Comparison of ENCODE assay signal across 1 cellular context in the genomic region with DNA sequence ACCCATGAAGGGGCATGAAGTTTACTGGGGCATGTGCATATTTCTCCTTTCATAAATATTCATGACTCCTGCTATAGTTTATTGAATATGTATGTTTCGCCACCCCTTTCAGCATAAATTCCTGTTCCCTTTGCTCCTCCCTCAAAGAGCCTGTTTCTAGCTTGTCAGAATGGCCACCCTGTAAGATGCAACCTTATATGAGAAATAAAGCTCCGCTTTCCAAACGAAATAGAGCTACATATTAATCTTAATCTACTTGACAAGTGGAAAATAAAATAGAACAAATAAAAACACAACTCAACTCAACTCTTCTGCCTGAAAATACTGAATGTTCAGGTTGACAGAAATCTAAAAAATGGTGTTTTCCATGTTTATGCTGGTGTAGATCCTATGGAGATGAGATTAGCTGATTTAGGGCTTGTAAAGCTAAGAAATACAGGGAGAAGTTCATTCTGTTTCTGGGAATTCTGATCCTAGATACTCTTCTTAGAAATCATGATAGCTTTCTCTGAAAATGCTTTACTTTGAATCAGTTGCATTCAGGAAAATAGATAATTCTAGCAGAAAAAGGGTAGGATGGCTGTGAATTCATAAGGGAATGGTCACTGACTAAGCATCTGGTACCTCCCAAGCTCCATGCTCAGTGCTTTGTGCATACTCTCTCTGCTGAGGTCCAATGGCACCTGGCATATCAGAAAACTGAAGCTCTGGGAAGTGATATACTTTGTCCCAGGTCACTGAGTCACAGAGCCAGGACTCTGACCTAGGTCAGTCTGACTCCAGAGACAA.
TF ChIP-seq lines count a peak whose summit lies in the region.

No MANE protein-coding gene starts in this region.

TF ChIP-seq in K562, 482 proteins besides CTCF, POLR2A, EP300 and RAD21 (continued from another document and continues in another):
- TF ChIP-seq CSDE1 (IDR thresholded peaks at IDR 0.05) (0 out of 4 replicates have a peak, but pooled peaks of 1 of the 2 experiments have one; percentile 33), JUND (IDR thresholded peaks at IDR 0.05; ENCODE audit: borderline replicate concordance, low read depth, low read length) (no peak), JUND (tag; IDR thresholded peaks at IDR 0.05; ENCODE audit: borderline replicate concordance, low read depth, low read length) (peak; percentile 53; the same call in 1 of the 3 replicates), NUFIP1 (IDR thresholded peaks at IDR 0.05; ENCODE audit: partially characterized antibody) (no peak), NFATC3 (IDR thresholded peaks at IDR 0.05) (no peak), ZNF197 (CRISPR knock-in tag; IDR thresholded peaks at IDR 0.05; ENCODE audit: low read depth) (peak; percentile 75; the same call in 1 of the 2 replicates), MED1 (CRISPR knock-in tag; IDR thresholded peaks at IDR 0.05; ENCODE audit: borderline replicate concordance) (no peak), ZNF561 (CRISPR knock-in tag; conservative IDR thresholded peaks at IDR 0.05) (no peak), HDAC3 (IDR thresholded peaks at IDR 0.05; ENCODE audit: borderline replicate concordance, partially characterized antibody) (peak; percentile 47), ARNT (IDR thresholded peaks at IDR 0.05) (no peak; a peak in 1 of 4 replicates), KLF16 (IDR thresholded peaks at IDR 0.05) (no peak), ATF7 (IDR thresholded peaks at IDR 0.05) (peak; percentile 6; the same call in 1 of the 2 replicates), CBX3 (IDR thresholded peaks at IDR 0.05; ENCODE audit: borderline replicate concordance in 1 of 2, low read length in 2 of 2) (no peak), RBM17 (IDR thresholded peaks at IDR 0.05; ENCODE audit: borderline replicate concordance, low read depth, low read length) (no peak), ESRRA (IDR thresholded peaks at IDR 0.05; ENCODE audit: borderline replicate concordance, low read depth) (peak; percentile 7; the same call in 1 of the 2 replicates), ZNF766 (CRISPR knock-in tag; conservative IDR thresholded peaks at IDR 0.05) (no peak), CBX2 (IDR thresholded peaks at IDR 0.05; ENCODE audit: insufficient read depth, low read length, poor library complexity, severe bottlenecking) (no peak), ZNF668 (CRISPR knock-in tag; IDR thresholded peaks at IDR 0.05) (no peak), MIER1 (IDR thresholded peaks at IDR 0.05; ENCODE audit: low read depth) (no peak), ARHGAP35 (IDR thresholded peaks at IDR 0.05; ENCODE audit: partially characterized antibody) (no peak), PPARD (CRISPR knock-in tag; IDR thresholded peaks at IDR 0.05) (no peak), EGR1 (conservative IDR thresholded peaks at IDR 0.05) (no peak), MTA3 (IDR thresholded peaks at IDR 0.05; ENCODE audit: borderline replicate concordance) (no peak), WHSC1 (IDR thresholded peaks at IDR 0.05; ENCODE audit: low read length) (no peak), KDM1A (IDR thresholded peaks at IDR 0.05) (peak; percentile 32 to 74; a peak in 2 of 4 replicates), ZNF263 (CRISPR knock-in tag; IDR thresholded peaks at IDR 0.05; ENCODE audit: borderline replicate concordance) (no peak), EHMT2 (IDR thresholded peaks at IDR 0.05) (0 out of 2 replicates have a peak, but pooled peaks have one; percentile 24), DIDO1 (tag; IDR thresholded peaks at IDR 0.05; ENCODE audit: low read depth) (no peak), HNRNPH1 (optimal IDR thresholded peaks at IDR 0.05; ENCODE audit: low read depth, low read length) (no peak), NFYB (IDR thresholded peaks at IDR 0.05; ENCODE audit: extremely low read depth, insufficient read length) (no peak)
- TF ChIP-seq, protein P1, sequence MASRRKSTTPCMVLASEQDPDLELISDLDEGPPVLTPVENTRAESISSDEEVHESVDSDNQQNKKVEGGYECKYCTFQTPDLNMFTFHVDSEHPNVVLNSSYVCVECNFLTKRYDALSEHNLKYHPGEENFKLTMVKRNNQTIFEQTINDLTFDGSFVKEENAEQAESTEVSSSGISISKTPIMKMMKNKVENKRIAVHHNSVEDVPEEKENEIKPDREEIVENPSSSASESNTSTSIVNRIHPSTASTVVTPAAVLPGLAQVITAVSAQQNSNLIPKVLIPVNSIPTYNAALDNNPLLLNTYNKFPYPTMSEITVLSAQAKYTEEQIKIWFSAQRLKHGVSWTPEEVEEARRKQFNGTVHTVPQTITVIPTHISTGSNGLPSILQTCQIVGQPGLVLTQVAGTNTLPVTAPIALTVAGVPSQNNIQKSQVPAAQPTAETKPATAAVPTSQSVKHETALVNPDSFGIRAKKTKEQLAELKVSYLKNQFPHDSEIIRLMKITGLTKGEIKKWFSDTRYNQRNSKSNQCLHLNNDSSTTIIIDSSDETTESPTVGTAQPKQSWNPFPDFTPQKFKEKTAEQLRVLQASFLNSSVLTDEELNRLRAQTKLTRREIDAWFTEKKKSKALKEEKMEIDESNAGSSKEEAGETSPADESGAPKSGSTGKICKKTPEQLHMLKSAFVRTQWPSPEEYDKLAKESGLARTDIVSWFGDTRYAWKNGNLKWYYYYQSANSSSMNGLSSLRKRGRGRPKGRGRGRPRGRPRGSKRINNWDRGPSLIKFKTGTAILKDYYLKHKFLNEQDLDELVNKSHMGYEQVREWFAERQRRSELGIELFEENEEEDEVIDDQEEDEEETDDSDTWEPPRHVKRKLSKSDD (conservative IDR thresholded peaks at IDR 0.05; ENCODE audit: low read length) = no peak
- TF ChIP-seq, protein P2, sequence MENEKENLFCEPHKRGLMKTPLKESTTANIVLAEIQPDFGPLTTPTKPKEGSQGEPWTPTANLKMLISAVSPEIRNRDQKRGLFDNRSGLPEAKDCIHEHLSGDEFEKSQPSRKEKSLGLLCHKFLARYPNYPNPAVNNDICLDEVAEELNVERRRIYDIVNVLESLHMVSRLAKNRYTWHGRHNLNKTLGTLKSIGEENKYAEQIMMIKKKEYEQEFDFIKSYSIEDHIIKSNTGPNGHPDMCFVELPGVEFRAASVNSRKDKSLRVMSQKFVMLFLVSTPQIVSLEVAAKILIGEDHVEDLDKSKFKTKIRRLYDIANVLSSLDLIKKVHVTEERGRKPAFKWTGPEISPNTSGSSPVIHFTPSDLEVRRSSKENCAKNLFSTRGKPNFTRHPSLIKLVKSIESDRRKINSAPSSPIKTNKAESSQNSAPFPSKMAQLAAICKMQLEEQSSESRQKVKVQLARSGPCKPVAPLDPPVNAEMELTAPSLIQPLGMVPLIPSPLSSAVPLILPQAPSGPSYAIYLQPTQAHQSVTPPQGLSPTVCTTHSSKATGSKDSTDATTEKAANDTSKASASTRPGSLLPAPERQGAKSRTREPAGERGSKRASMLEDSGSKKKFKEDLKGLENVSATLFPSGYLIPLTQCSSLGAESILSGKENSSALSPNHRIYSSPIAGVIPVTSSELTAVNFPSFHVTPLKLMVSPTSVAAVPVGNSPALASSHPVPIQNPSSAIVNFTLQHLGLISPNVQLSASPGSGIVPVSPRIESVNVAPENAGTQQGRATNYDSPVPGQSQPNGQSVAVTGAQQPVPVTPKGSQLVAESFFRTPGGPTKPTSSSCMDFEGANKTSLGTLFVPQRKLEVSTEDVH (IDR thresholded peaks at IDR 0.05; ENCODE audit: low read depth, partially characterized antibody) = no peak
- TF ChIP-seq, protein P3, sequence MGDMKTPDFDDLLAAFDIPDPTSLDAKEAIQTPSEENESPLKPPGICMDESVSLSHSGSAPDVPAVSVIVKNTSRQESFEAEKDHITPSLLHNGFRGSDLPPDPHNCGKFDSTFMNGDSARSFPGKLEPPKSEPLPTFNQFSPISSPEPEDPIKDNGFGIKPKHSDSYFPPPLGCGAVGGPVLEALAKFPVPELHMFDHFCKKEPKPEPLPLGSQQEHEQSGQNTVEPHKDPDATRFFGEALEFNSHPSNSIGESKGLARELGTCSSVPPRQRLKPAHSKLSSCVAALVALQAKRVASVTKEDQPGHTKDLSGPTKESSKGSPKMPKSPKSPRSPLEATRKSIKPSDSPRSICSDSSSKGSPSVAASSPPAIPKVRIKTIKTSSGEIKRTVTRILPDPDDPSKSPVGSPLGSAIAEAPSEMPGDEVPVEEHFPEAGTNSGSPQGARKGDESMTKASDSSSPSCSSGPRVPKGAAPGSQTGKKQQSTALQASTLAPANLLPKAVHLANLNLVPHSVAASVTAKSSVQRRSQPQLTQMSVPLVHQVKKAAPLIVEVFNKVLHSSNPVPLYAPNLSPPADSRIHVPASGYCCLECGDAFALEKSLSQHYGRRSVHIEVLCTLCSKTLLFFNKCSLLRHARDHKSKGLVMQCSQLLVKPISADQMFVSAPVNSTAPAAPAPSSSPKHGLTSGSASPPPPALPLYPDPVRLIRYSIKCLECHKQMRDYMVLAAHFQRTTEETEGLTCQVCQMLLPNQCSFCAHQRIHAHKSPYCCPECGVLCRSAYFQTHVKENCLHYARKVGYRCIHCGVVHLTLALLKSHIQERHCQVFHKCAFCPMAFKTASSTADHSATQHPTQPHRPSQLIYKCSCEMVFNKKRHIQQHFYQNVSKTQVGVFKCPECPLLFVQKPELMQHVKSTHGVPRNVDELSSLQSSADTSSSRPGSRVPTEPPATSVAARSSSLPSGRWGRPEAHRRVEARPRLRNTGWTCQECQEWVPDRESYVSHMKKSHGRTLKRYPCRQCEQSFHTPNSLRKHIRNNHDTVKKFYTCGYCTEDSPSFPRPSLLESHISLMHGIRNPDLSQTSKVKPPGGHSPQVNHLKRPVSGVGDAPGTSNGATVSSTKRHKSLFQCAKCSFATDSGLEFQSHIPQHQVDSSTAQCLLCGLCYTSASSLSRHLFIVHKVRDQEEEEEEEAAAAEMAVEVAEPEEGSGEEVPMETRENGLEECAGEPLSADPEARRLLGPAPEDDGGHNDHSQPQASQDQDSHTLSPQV (IDR thresholded peaks at IDR 0.05) = peak; percentile 25; the same call in 1 of the 2 replicates
- TF ChIP-seq, protein P4, sequence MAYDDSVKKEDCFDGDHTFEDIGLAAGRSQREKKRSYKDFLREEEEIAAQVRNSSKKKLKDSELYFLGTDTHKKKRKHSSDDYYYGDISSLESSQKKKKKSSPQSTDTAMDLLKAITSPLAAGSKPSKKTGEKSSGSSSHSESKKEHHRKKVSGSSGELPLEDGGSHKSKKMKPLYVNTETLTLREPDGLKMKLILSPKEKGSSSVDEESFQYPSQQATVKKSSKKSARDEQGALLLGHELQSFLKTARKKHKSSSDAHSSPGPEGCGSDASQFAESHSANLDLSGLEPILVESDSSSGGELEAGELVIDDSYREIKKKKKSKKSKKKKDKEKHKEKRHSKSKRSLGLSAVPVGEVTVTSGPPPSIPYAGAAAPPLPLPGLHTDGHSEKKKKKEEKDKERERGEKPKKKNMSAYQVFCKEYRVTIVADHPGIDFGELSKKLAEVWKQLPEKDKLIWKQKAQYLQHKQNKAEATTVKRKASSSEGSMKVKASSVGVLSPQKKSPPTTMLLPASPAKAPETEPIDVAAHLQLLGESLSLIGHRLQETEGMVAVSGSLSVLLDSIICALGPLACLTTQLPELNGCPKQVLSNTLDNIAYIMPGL (CRISPR knock-in tag; IDR thresholded peaks at IDR 0.05) = no peak
- TF ChIP-seq, protein P5, sequence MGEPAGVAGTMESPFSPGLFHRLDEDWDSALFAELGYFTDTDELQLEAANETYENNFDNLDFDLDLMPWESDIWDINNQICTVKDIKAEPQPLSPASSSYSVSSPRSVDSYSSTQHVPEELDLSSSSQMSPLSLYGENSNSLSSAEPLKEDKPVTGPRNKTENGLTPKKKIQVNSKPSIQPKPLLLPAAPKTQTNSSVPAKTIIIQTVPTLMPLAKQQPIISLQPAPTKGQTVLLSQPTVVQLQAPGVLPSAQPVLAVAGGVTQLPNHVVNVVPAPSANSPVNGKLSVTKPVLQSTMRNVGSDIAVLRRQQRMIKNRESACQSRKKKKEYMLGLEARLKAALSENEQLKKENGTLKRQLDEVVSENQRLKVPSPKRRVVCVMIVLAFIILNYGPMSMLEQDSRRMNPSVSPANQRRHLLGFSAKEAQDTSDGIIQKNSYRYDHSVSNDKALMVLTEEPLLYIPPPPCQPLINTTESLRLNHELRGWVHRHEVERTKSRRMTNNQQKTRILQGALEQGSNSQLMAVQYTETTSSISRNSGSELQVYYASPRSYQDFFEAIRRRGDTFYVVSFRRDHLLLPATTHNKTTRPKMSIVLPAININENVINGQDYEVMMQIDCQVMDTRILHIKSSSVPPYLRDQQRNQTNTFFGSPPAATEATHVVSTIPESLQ (CRISPR knock-in tag; IDR thresholded peaks at IDR 0.05) = no peak
- TF ChIP-seq, protein P6, sequence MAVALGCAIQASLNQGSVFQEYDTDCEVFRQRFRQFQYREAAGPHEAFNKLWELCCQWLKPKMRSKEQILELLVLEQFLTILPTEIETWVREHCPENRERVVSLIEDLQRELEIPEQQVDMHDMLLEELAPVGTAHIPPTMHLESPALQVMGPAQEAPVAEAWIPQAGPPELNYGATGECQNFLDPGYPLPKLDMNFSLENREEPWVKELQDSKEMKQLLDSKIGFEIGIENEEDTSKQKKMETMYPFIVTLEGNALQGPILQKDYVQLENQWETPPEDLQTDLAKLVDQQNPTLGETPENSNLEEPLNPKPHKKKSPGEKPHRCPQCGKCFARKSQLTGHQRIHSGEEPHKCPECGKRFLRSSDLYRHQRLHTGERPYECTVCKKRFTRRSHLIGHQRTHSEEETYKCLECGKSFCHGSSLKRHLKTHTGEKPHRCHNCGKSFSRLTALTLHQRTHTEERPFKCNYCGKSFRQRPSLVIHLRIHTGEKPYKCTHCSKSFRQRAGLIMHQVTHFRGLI (CRISPR knock-in tag; IDR thresholded peaks at IDR 0.05) = no peak
- TF ChIP-seq, protein P7, sequence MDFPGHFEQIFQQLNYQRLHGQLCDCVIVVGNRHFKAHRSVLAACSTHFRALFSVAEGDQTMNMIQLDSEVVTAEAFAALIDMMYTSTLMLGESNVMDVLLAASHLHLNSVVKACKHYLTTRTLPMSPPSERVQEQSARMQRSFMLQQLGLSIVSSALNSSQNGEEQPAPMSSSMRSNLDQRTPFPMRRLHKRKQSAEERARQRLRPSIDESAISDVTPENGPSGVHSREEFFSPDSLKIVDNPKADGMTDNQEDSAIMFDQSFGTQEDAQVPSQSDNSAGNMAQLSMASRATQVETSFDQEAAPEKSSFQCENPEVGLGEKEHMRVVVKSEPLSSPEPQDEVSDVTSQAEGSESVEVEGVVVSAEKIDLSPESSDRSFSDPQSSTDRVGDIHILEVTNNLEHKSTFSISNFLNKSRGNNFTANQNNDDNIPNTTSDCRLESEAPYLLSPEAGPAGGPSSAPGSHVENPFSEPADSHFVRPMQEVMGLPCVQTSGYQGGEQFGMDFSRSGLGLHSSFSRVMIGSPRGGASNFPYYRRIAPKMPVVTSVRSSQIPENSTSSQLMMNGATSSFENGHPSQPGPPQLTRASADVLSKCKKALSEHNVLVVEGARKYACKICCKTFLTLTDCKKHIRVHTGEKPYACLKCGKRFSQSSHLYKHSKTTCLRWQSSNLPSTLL (IDR thresholded peaks at IDR 0.05) = 0 out of 2 replicates have a peak, but pooled peaks have one; percentile 42
